Comparison of ENCODE assay signal across 13 cellular contexts in the genomic region with DNA sequence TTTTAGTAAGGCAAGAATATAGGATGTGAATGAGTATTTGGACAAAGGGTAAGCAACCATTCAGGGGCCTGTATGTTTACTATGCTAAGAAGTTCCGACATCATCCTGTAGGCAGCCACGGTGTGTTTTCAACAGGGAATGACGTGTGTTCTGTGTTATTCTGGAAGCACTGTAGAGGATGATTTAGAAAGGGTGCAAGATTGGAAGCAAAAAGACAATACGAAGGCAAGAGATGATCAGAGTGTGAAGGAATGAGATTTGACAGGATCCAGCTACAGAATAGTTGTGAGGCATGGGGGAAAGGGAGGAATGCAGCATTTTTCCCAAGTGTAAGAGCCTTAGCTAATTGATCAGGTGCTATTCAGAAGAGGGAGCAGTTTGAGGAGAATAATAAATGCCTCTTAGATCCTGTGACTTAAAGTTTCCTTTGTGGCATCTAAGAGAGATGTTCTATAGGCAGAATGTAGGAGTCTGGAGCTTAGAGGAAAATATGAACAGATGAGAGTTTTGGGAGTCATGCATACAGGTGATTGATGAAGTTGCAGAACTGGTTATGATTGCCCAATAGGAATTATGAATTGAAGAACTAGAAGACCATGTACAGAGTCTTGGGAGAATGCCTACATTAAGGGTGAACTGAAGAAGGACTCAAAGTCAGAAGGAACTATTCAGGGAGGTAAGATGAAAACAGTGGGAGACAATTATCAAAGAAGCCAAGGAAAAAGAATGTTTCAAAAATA. TPM values are rescaled to one million over a fixed set of nuclear protein-coding genes. Genes with fewer than 3 reads are reported as not detected.
DNase-seq lines count a peak whose midpoint lies in the region; ATAC-seq, FAIRE-seq and TF ChIP-seq lines count a peak whose summit lies in the region.
"Had no signal": no experiment of that assay in that cellular context is flagged by ENCODE, and none has a peak within 500 bp of the region (broad histone marks: within the 10 kb centered on the region; RNA-seq: fewer than 3 reads in every experiment).

No MANE protein-coding gene starts in this region.

- H3K4me2 ChIP-seq in BLaER1 treated with 17β-estradiol and CSF1 and Interleukin-3, amounts not matched to agents 10 nM and 100 nM = peak overlapping the region; percentile 86 to 99 (median 93)
- peak overlapping the region; percentile 94 for H3K4me2 ChIP-seq in astrocyte (ENCODE audit: low read length)

- no peak for TF ChIP-seq POLR2A in tibial nerve (IDR thresholded peaks at IDR 0.05)

- H3K9ac ChIP-seq in BLaER1 treated with 17β-estradiol and CSF1 and Interleukin-3, amounts not matched to agents 10 nM and 100 nM = peak overlapping the region in 2 of 11 experiments; percentile 3 to 6; a peak in 1 of 22 replicates
- H3K9ac ChIP-seq in astrocyte (ENCODE audit: low read length) = peak overlapping the region; percentile 8

- DNase-seq in HT-29 (ENCODE audit: low spot score) (peak; percentile 19), astrocyte (ENCODE audit: low read depth) (peak; percentile 9), memory B cell (ENCODE audit: low spot score in 2 of 2) (no peak), 8988T (no peak), tibial nerve (ENCODE audit: low spot score in 2 of 2) (no peak)
- DNase-seq: activated CD8-positive, alpha-beta memory T cell treated with anti-CD3 and anti-CD28 coated beads, Interleukin-2, amount 50 U/mL, for 48 hours; NCI-H446; stimulated activated CD4-positive, alpha-beta T cell treated with anti-CD3 and anti-CD28 coated beads, Interleukin-2, amount 100 ng/mL, for 24 hours; testis had no signal

- H3K4me1 ChIP-seq in BLaER1 treated with 17β-estradiol and CSF1 and Interleukin-3, amounts not matched to agents 10 nM and 100 nM = peaks cover 43 to 53% (median 48%) of the 10 kb centered on the region in 10 experiments
- H3K4me1 ChIP-seq in astrocyte (ENCODE audit: insufficient read depth, low read length) (peaks cover 32% of the 10 kb centered on the region), tibial nerve (peaks cover 0 to 64% (median 26%) of the 10 kb centered on the region in 4 donors)

- H3K9me3 Mint-ChIP-seq in astrocyte (ENCODE audit: unreplicated experiment) = peaks cover 1% of the 10 kb centered on the region
- H3K9me3 Mint-ChIP-seq in memory B cell = no peaks in the 10 kb centered on the region
- H3K9me3 Mint-ChIP-seq: dendritic cell treated with granulocyte-macrophage colony-stimulating factor and Interleukin-4, amounts not matched to agents 40 ng/mL and 50 ng/mL, for 4 days had no signal

- peaks cover 90% of the 10 kb centered on the region for H3K79me2 ChIP-seq in astrocyte (ENCODE audit: insufficient read depth, low read length)

- 62 to 68% methylated on average over 4 of the region's 4 CpGs for WGBS in tibial nerve, 2 donors

- TF ChIP-seq CTCF in astrocyte (IDR thresholded peaks at IDR 0.05; ENCODE audit: insufficient read depth, low read depth, low read length) (no peak), tibial nerve (IDR thresholded peaks at IDR 0.05) (no peak)

- no peak for FAIRE-seq in astrocyte (lab: Jason Lieb, UNC)

- H3K4me1 Mint-ChIP-seq in astrocyte (ENCODE audit: low read depth, unreplicated experiment) = peaks cover 34% of the 10 kb centered on the region
- H3K4me1 Mint-ChIP-seq in memory B cell = peaks cover 34% of the 10 kb centered on the region

- peak overlapping the region; percentile 93 for H3K4me3 Mint-ChIP-seq in astrocyte (ENCODE audit: unreplicated experiment)
- peak overlapping the region; percentile 1 for H3K4me3 Mint-ChIP-seq in memory B cell
- H3K4me3 Mint-ChIP-seq: dendritic cell treated with granulocyte-macrophage colony-stimulating factor and Interleukin-4, amounts not matched to agents 40 ng/mL and 50 ng/mL, for 4 days had no signal

- H3K27me3 Mint-ChIP-seq in astrocyte (ENCODE audit: low read depth, unreplicated experiment) = no peaks in the 10 kb centered on the region
- no peaks in the 10 kb centered on the region for H3K27me3 Mint-ChIP-seq in memory B cell
- H3K27me3 Mint-ChIP-seq: dendritic cell treated with granulocyte-macrophage colony-stimulating factor and Interleukin-4, amounts not matched to agents 40 ng/mL and 50 ng/mL, for 4 days had no signal

- no peaks in the 10 kb centered on the region for H3K27me3 ChIP-seq in BLaER1 treated with 17β-estradiol and CSF1 and Interleukin-3, amounts not matched to agents 10 nM and 100 nM
- H3K27me3 ChIP-seq in astrocyte (ENCODE audit: insufficient read depth, low read length) (no peaks in the 10 kb centered on the region), tibial nerve (no peaks in the 10 kb centered on the region)
- H3K27me3 ChIP-seq: testis had no signal

- H2AFZ ChIP-seq in astrocyte (ENCODE audit: low read depth, low read length) = no peak overlapping the region

- no peaks in the 10 kb centered on the region; a peak in 3 of 22 replicates for H3K9me3 ChIP-seq in BLaER1 treated with 17β-estradiol and CSF1 and Interleukin-3, amounts not matched to agents 10 nM and 100 nM (replicated peaks in 1 of 11)
- H3K9me3 ChIP-seq in astrocyte (ENCODE audit: insufficient read depth, low read depth, low read length) (no peaks in the 10 kb centered on the region), tibial nerve (no peaks in the 10 kb centered on the region)
- H3K9me3 ChIP-seq: testis had no signal

- H3K36me3 ChIP-seq in BLaER1 treated with 17β-estradiol and CSF1 and Interleukin-3, amounts not matched to agents 10 nM and 100 nM = peaks cover 53 to 65% (median 60%) of the 10 kb centered on the region in 11 experiments
- H3K36me3 ChIP-seq in astrocyte (ENCODE audit: insufficient read depth, low read length) = peaks cover 28% of the 10 kb centered on the region
- peaks cover 0 to 22% (median 16%) of the 10 kb centered on the region in 3 donors for H3K36me3 ChIP-seq in tibial nerve

- H4K20me1 ChIP-seq in BLaER1 treated with 17β-estradiol and CSF1 and Interleukin-3, amounts not matched to agents 10 nM and 100 nM = peaks cover 34 to 72% (median 48%) of the 10 kb centered on the region in 11 experiments; a peak in 20 of 22 replicates
- H4K20me1 ChIP-seq in astrocyte (ENCODE audit: insufficient read depth, low read length) = peaks cover 52% of the 10 kb centered on the region

- H3K36me3 Mint-ChIP-seq in astrocyte (ENCODE audit: low read depth, unreplicated experiment) = peaks cover 17% of the 10 kb centered on the region
- peaks cover 19% of the 10 kb centered on the region for H3K36me3 Mint-ChIP-seq in memory B cell

- H3K27ac ChIP-seq in BLaER1 treated with 17β-estradiol and CSF1 and Interleukin-3, amounts not matched to agents 10 nM and 100 nM = no peak overlapping the region
- H3K27ac ChIP-seq in astrocyte (ENCODE audit: low read depth, low read length) (no peak overlapping the region), tibial nerve (peak overlapping the region in 1 of 4 donors; percentile 5)

- no peak for TF ChIP-seq EP300 in tibial nerve (IDR thresholded peaks at IDR 0.05)

- H3K27ac Mint-ChIP-seq in astrocyte (ENCODE audit: unreplicated experiment) (peak overlapping the region; percentile 4), memory B cell (no peak overlapping the region)
- H3K27ac Mint-ChIP-seq: dendritic cell treated with granulocyte-macrophage colony-stimulating factor and Interleukin-4, amounts not matched to agents 40 ng/mL and 50 ng/mL, for 4 days had no signal

- ATAC-seq in memory B cell (ENCODE audit: low read depth) (no peak), HG03196 (IDR thresholded peaks at IDR 0.05; ENCODE audit: unreplicated experiment) (no peak), GM19397 (IDR thresholded peaks at IDR 0.05; ENCODE audit: unreplicated experiment) (no peak)

- H3K4me3 ChIP-seq in BLaER1 treated with 17β-estradiol and CSF1 and Interleukin-3, amounts not matched to agents 10 nM and 100 nM = peak overlapping the region in 6 of 10 experiments; percentile 82 to 91 (median 89); a peak in 3 of 20 replicates
- H3K4me3 ChIP-seq in astrocyte (ENCODE audit: insufficient read depth, low read depth, low read length) (peak overlapping the region; percentile 98), tibial nerve (no peak overlapping the region)

RNA-seq across cellular contexts. Expression of a gene that starts 2.5 kb away (rescaled TPM):
- total RNA-seq in HT-29 (2014; rRNA removed; shearing (Covaris generic)) = 9.7 and 10.8 TPM in 2 replicates
- total RNA-seq in astrocyte = 26.8 and 27.4 TPM in 2 replicates
- 10 to 100 TPM; 23.3 to 49.5 (median 32.3) TPM for total RNA-seq in tibial nerve

Comparison
In these comparisons a context has a peak if more than half of its experiments do, and no peak if none do; other contexts are left out.
1. H3K4me3 ChIP-seq: peak in BLaER1 treated with 17β-estradiol and CSF1 and Interleukin-3, amounts not matched to agents 10 nM and 100 nM (6 of 10) and astrocyte (single experiment); none in tibial nerve (0 of 4).
2. DNase-seq: peak in HT-29 (single experiment) and astrocyte (single experiment); none in memory B cell (0 of 2), 8988T (single experiment) and tibial nerve (0 of 2).